ENCODE assay signal across 34 cellular contexts in the genomic region with DNA sequence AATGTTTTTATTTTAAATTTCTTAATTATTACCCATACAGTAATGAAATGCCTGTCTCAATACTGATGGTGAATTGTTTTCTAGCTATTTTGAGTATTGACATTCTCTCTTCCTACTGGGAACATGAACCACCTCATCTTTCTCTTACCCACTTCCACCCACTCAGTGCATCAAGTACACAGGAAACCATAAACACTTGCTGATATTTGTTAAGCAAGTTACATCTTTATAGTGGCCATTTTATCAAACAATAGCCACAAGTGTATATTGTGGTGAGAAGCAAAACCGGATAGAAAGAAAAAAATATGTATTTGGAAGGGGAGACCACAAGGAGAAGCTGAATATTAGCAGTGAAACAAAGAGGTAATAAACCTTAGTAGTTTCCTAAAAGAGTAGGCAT.
"Had no signal": no experiment of that assay in that cellular context is flagged by ENCODE, and none has a peak within 500 bp of the region (broad histone marks: within the 10 kb centered on the region; RNA-seq: fewer than 3 reads in every experiment).

No MANE protein-coding gene starts in this region.

- DNase-seq: activated CD4-positive, alpha-beta memory T cell treated with anti-CD3 and anti-CD28 coated beads for 36 hours; activated CD4-positive, alpha-beta T cell treated with anti-CD3 and anti-CD28 coated beads for 36 hours; activated CD4-positive, alpha-beta T cell treated with anti-CD3 and anti-CD28 coated beads, Interleukin-2, amount 50 U/mL, for 1 hour; activated CD8-positive, alpha-beta memory T cell treated with anti-CD3 and anti-CD28 coated beads, Interleukin-2, amount 50 U/mL, for 4 hours; activated gamma-delta T cell treated with Interleukin-2 at 50 U/mL for 16 hours; activated naive CD4-positive, alpha-beta T cell treated with anti-CD3 and anti-CD28 coated beads for 36 hours; activated T-cell treated with anti-CD3 and anti-CD28 coated beads for 4 hours; activated T-cell treated with anti-CD3 and anti-CD28 coated beads, Interleukin-2, amount 50 U/mL, for 4 hours; adrenal gland; body of pancreas; cerebellar nuclear complex; NCI-H1105; NCI-H1436; NCI-H1694; NCI-H1930; NCI-H2107; NCI-H345; NCI-H524 treated with DMSO at 0.1 percent for 48 hours; PC-3; Peyer's patch; RPMI8226; SHP77 treated with DMSO at 0.1 percent for 48 hours; SK-N-SH had no signal

- H3K9me3 ChIP-seq: adrenal gland, body of pancreas, breast epithelium, Peyer's patch, SJSA1, SK-N-SH had no signal

- H3K27ac Mint-ChIP-seq: activated CD4-positive, alpha-beta memory T cell treated with anti-CD3 and anti-CD28 coated beads for 36 hours; activated CD4-positive, alpha-beta T cell treated with anti-CD3 and anti-CD28 coated beads for 36 hours; activated naive CD4-positive, alpha-beta T cell treated with anti-CD3 and anti-CD28 coated beads for 36 hours; activated naive CD4-positive, alpha-beta T cell treated with anti-CD3 and anti-CD28 coated beads, Interleukin-2, amount 50 U/mL, for 72 hours; activated T-helper 1 cell treated with anti-CD3 and anti-CD28 coated beads, Interleukin-12 subunit alpha, Interleukin-12 subunit beta, Interleukin-2, Interleukin-4 antibody, amounts not matched to agents 30 ng/mL and 10 ng/mL and 1 ng/mL, durations not matched to agents 14 hours and 24 hours and 36 hours; T-helper 1 cell treated with Interleukin-12 subunit alpha and Interleukin-12 subunit beta and Interleukin-4 antibody, amounts not matched to agents 30 μg/mL and 1 μg/mL, for 36 hours; T-helper 2 cell treated with Interferon-gamma antibody and Interleukin-4, amounts not matched to agents 5 μg/mL and 100 μg/mL, for 36 hours; WTC11 had no signal

- ATAC-seq: activated CD4-positive, alpha-beta T cell treated with anti-CD3 and anti-CD28 coated beads for 36 hours; activated CD4-positive, CD25-positive, alpha-beta regulatory T cell treated with anti-CD3 and anti-CD28 coated beads, Interleukin-2, amount 50 U/mL, for 24 hours; activated naive CD4-positive, alpha-beta T cell treated with anti-CD3 and anti-CD28 coated beads, Interleukin-2, amount 50 U/mL, for 72 hours; activated T-cell treated with anti-CD3 and anti-CD28 coated beads, Interleukin-2, amount 50 U/mL, for 4 hours; body of pancreas; K562; PC-3; WTC11 had no signal

- H3K4me3 Mint-ChIP-seq: activated CD4-positive, alpha-beta memory T cell treated with anti-CD3 and anti-CD28 coated beads for 36 hours; activated CD4-positive, alpha-beta T cell treated with anti-CD3 and anti-CD28 coated beads for 36 hours; activated naive CD4-positive, alpha-beta T cell treated with anti-CD3 and anti-CD28 coated beads for 36 hours; activated T-cell treated with anti-CD3 and anti-CD28 coated beads, Interleukin-2, amount 50 U/mL, for 4 hours; activated T-helper 1 cell treated with anti-CD3 and anti-CD28 coated beads, Interleukin-12 subunit alpha, Interleukin-12 subunit beta, Interleukin-2, Interleukin-4 antibody, amounts not matched to agents 30 ng/mL and 10 ng/mL and 1 ng/mL, durations not matched to agents 14 hours and 24 hours and 36 hours; T-helper 1 cell treated with Interleukin-12 subunit alpha and Interleukin-12 subunit beta and Interleukin-4 antibody, amounts not matched to agents 30 μg/mL and 1 μg/mL, for 36 hours; T-helper 2 cell treated with Interferon-gamma antibody and Interleukin-4, amounts not matched to agents 5 μg/mL and 100 μg/mL, for 36 hours; WTC11 had no signal

- H3K9me3 Mint-ChIP-seq: activated CD4-positive, alpha-beta memory T cell treated with anti-CD3 and anti-CD28 coated beads for 36 hours; activated naive CD4-positive, alpha-beta T cell treated with anti-CD3 and anti-CD28 coated beads for 36 hours; activated T-cell treated with anti-CD3 and anti-CD28 coated beads, Interleukin-2, amount 50 U/mL, for 4 hours; T-helper 1 cell treated with Interleukin-12 subunit alpha and Interleukin-12 subunit beta and Interleukin-4 antibody, amounts not matched to agents 30 μg/mL and 1 μg/mL, for 36 hours; T-helper 2 cell treated with Interferon-gamma antibody and Interleukin-4, amounts not matched to agents 5 μg/mL and 100 μg/mL, for 36 hours had no signal

- H3K27ac ChIP-seq: adrenal gland, body of pancreas, breast epithelium, Peyer's patch, SJSA1 had no signal

- H3K27me3 Mint-ChIP-seq: activated CD4-positive, alpha-beta T cell treated with anti-CD3 and anti-CD28 coated beads for 36 hours had no signal

- FAIRE-seq: astrocyte, K562, TTC549 had no signal

- H3K27me3 ChIP-seq: adrenal gland, body of pancreas, breast epithelium, Peyer's patch had no signal

- H3K36me3 ChIP-seq: adrenal gland, breast epithelium, Peyer's patch, SJSA1 had no signal

- H3K4me1 ChIP-seq: adrenal gland, body of pancreas, breast epithelium, Peyer's patch, SJSA1 had no signal

- H3K36me3 Mint-ChIP-seq: activated CD4-positive, alpha-beta memory T cell treated with anti-CD3 and anti-CD28 coated beads for 36 hours; activated naive CD4-positive, alpha-beta T cell treated with anti-CD3 and anti-CD28 coated beads, Interleukin-2, amount 50 U/mL, for 72 hours; WTC11 had no signal

- H3K4me3 ChIP-seq: adrenal gland, body of pancreas, breast epithelium, K562, Peyer's patch, SJSA1 had no signal

- H3K4me1 Mint-ChIP-seq: activated CD4-positive, alpha-beta T cell treated with anti-CD3 and anti-CD28 coated beads for 36 hours had no signal
